In the genomic region with DNA sequence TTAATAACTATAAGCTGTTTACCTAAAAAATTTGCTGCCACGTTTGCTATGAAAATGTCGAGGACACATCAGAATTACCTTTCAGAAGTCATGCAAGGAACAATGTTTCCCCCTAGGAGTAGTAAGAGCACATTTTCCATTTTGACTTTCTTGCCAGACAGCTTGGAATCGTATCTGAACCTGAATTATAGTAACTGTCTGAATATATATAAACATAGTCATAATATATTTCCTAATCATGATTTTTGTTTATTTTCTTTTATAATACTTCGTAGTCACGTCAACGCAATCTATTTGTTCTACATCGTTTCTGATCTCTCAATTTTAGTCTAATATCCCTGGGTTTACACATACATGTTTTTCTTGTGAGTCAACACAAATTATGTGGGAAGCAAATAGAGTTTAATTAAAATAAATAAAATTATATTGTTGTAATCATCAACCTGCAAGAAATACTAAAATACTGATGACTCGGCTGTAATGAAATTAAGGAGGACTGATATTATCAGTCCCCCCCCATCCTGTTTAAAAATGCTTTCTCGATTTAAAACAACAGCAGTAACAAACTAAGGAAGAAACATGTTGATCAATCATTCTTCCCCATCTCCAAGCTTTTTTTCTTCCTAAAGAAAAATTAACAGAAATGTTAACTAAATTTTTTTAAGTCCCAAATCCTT, we compare ENCODE assay signal across 25 cellular contexts.
"Had no signal": no experiment of that assay in that cellular context is flagged by ENCODE, and none has a peak within 500 bp of the region (broad histone marks: within the 10 kb centered on the region; RNA-seq: fewer than 3 reads in every experiment).

No MANE protein-coding gene starts in this region.

- H3K36me3 ChIP-seq: ascending aorta, cardiac muscle cell, left ventricle myocardium inferior, tibial nerve had no signal

- H3K27ac ChIP-seq: ascending aorta, cardiac muscle cell, coronary artery, dorsolateral prefrontal cortex, foreskin keratinocyte, left ventricle myocardium inferior, tibial nerve, VCaP had no signal

- ATAC-seq: foreskin keratinocyte; mucosa of descending colon; natural killer cell treated with Interleukin-12 subunit alpha and Interleukin-12 subunit beta and Interleukin-15 and Interleukin-18, amount 100 ng/mL, for 72 hours; right cardiac atrium had no signal

- DNase-seq: activated CD4-positive, alpha-beta T cell treated with anti-CD3 and anti-CD28 coated beads for 4 hours; activated CD4-positive, alpha-beta T cell treated with anti-CD3 and anti-CD28 coated beads, Interleukin-2, amount 50 U/mL, for 4 hours; activated CD8-positive, alpha-beta memory T cell treated with anti-CD3 and anti-CD28 coated beads for 24 hours; activated effector memory CD4-positive, alpha-beta T cell treated with Interleukin-2 at 50 U/mL for 16 hours; activated naive CD4-positive, alpha-beta T cell treated with Interleukin-2 at 50 U/mL for 16 hours; activated naive CD8-positive, alpha-beta T cell treated with anti-CD3 and anti-CD28 coated beads for 36 hours; cerebellar nuclear complex; dorsolateral prefrontal cortex; effector memory CD4-positive, alpha-beta T cell; erythroblast; foreskin keratinocyte; left ventricle myocardium inferior; mucosa of descending colon; posterior cingulate gyrus; right cardiac atrium; stimulated activated CD4-positive, alpha-beta T cell treated with anti-CD3 and anti-CD28 coated beads, Interleukin-2, amount 100 ng/mL, for 48 hours; stimulated activated naive CD4-positive, alpha-beta T cell treated with Interleukin-2 at 50 U/mL for 16 hours had no signal

- FAIRE-seq: islet of Langerhans had no signal

- H3K27me3 ChIP-seq: ascending aorta, cardiac muscle cell, foreskin keratinocyte, tibial nerve had no signal

- H3K4me3 ChIP-seq: ascending aorta, cardiac muscle cell, coronary artery, dorsolateral prefrontal cortex, left ventricle myocardium inferior, lung, mucosa of descending colon, tibial nerve had no signal

- H3K4me1 ChIP-seq: ascending aorta, foreskin keratinocyte, left ventricle myocardium inferior had no signal

- H3K9me3 ChIP-seq: ascending aorta, left ventricle myocardium inferior, mucosa of descending colon, tibial nerve had no signal
